Comparison of ENCODE assay signal across 15 cellular contexts in the genomic region with DNA sequence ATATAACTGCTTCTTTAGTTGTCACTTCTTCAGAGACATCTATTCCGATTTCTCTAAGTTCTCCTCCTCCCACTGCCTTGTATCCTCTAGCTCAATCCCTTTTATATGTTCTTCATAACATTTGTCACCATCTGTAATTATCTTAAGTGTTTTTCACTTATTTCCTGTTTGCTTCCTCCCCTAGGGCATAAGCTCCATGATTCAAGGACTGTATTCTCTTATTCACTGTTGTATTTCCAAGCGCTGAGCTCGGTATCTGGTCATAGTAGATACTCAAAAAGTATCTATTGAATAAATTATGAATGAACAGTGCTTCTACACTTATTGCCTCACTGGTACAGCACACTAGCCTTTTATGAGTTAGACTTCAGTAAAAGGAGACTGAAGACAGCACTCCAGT.
"Had no signal": no experiment of that assay in that cellular context is flagged by ENCODE, and none has a peak within 500 bp of the region (broad histone marks: within the 10 kb centered on the region; RNA-seq: fewer than 3 reads in every experiment).

No MANE protein-coding gene starts in this region.

- H3K4me1 ChIP-seq: foreskin keratinocyte, right atrium auricular region, stomach, transverse colon had no signal

- H3K36me3 ChIP-seq: right atrium auricular region, stomach, thoracic aorta, transverse colon had no signal

- FAIRE-seq: colon, small intestine had no signal

- H3K79me2 ChIP-seq: hepatocyte had no signal

- H3K27ac ChIP-seq: foreskin keratinocyte, hepatocyte, right atrium auricular region, stomach, thoracic aorta, transverse colon had no signal

- H3K27me3 ChIP-seq: foreskin keratinocyte, hepatocyte, right atrium auricular region, stomach, transverse colon had no signal

- H2AFZ ChIP-seq: hepatocyte had no signal

- H3K4me3 ChIP-seq: hepatocyte, right atrium auricular region, stomach, thoracic aorta, transverse colon had no signal

- DNase-seq: effector memory CD8-positive, alpha-beta T cell; foreskin keratinocyte; head of caudate nucleus; mesendoderm; naive thymus-derived CD4-positive, alpha-beta T cell; small intestine; stimulated activated CD4-positive, alpha-beta T cell treated with anti-CD3 and anti-CD28 coated beads, Interleukin-12 subunit alpha, Interleukin-12 subunit beta, amount 100 ng/mL, for 4 hours; stimulated activated naive CD4-positive, alpha-beta T cell; stomach; substantia nigra; transverse colon had no signal

- H3K9me3 ChIP-seq: right atrium auricular region, thoracic aorta, transverse colon had no signal

- ATAC-seq: effector memory CD8-positive, alpha-beta T cell; foreskin keratinocyte; naive thymus-derived CD4-positive, alpha-beta T cell had no signal

- H3K4me2 ChIP-seq: hepatocyte had no signal
